In the genomic region with DNA sequence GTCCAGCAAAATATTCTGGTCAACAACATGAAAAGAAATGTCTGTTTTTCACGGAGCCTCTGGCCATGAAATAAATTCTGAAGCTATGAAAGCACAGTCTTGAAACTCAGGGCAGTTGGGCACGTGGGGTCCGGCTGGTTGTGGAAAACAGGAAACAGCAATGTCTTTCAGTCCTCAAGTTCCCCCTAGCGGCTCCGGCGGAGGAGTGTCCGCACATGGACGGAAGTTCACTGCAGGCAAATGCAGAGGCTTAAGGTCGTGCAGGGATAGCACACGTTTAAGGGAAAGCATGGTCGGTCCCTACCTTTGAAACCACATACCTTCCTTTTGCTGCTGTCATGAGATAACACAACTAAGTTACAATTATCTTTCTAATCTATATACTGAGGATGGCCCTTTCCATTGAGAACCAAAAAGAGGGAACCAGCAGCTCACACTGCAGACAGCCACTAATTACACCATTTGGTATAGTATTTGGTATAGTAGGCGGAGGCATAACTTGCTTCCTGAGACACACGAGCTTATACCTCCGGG, we compare ENCODE assay signal across 1 cellular context.
A peak's percentile ranks its signal among the peaks of the same experiment; 100 is the strongest.
TF ChIP-seq lines count a peak whose summit lies in the region.

No MANE protein-coding gene starts in this region.

TF ChIP-seq in HepG2, 621 proteins besides CTCF, POLR2A, EP300 and RAD21 (continued from another document and continues in another):
- TF ChIP-seq SSRP1 (CRISPR knock-in tag; IDR thresholded peaks at IDR 0.05) = peak; percentile 92; the same call in 1 of the 2 replicates
- TF ChIP-seq ZNF614 (CRISPR knock-in tag; IDR thresholded peaks at IDR 0.05; ENCODE audit: borderline replicate concordance) = peak; percentile 85; the same call in 1 of the 2 replicates
- TF ChIP-seq ZKSCAN8 (CRISPR knock-in tag; IDR thresholded peaks at IDR 0.05; ENCODE audit: borderline replicate concordance) = peak; percentile 79
- TF ChIP-seq, protein P1, sequence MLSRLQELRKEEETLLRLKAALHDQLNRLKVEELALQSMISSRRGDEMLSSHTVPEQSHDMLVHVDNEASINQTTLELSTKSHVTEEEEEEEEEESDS (CRISPR knock-in tag; IDR thresholded peaks at IDR 0.05; ENCODE audit: borderline replicate concordance) = no peak
- peak; percentile 70 for TF ChIP-seq FOSL2 (CRISPR knock-in tag; IDR thresholded peaks at IDR 0.05)
- TF ChIP-seq ZMYM3 (CRISPR knock-in tag; IDR thresholded peaks at IDR 0.05) = 0 out of 2 replicates have a peak, but pooled peaks have one; percentile 24
- TF ChIP-seq KMT2B (CRISPR knock-in tag; IDR thresholded peaks at IDR 0.05) = peak; percentile 37; the same call in 1 of the 2 replicates
- peak; percentile 70; the same call in 1 of the 2 replicates for TF ChIP-seq ZNF331 (CRISPR knock-in tag; IDR thresholded peaks at IDR 0.05)
- peak; percentile 50; the same call in 1 of the 2 replicates for TF ChIP-seq PHF21A (CRISPR knock-in tag; IDR thresholded peaks at IDR 0.05)
- no peak for TF ChIP-seq ZNF101 (CRISPR knock-in tag; IDR thresholded peaks at IDR 0.05; ENCODE audit: borderline replicate concordance, low read depth)
- TF ChIP-seq FOXK2 (IDR thresholded peaks at IDR 0.05) = 0 out of 2 replicates have a peak, but pooled peaks have one; percentile 20
- TF ChIP-seq LCORL (IDR thresholded peaks at IDR 0.05) = no peak
- TF ChIP-seq LCORL (CRISPR knock-in tag; IDR thresholded peaks at IDR 0.05) = peak; percentile 83
- 0 out of 2 replicates have a peak, but pooled peaks have one; percentile 40 for TF ChIP-seq ZNF616 (CRISPR knock-in tag; IDR thresholded peaks at IDR 0.05; ENCODE audit: low read depth)
- TF ChIP-seq, protein P2, sequence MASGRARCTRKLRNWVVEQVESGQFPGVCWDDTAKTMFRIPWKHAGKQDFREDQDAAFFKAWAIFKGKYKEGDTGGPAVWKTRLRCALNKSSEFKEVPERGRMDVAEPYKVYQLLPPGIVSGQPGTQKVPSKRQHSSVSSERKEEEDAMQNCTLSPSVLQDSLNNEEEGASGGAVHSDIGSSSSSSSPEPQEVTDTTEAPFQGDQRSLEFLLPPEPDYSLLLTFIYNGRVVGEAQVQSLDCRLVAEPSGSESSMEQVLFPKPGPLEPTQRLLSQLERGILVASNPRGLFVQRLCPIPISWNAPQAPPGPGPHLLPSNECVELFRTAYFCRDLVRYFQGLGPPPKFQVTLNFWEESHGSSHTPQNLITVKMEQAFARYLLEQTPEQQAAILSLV (CRISPR knock-in tag; IDR thresholded peaks at IDR 0.05; ENCODE audit: borderline replicate concordance) = peak; percentile 42; the same call in 1 of the 2 replicates
- TF ChIP-seq SIX4 (CRISPR knock-in tag; IDR thresholded peaks at IDR 0.05) = 0 out of 2 replicates have a peak, but pooled peaks have one; percentile 16
- TF ChIP-seq ELF4 (CRISPR knock-in tag; IDR thresholded peaks at IDR 0.05; ENCODE audit: borderline replicate concordance) = peak; percentile 73; the same call in 1 of the 2 replicates
- TF ChIP-seq FOXA3 (CRISPR knock-in tag; IDR thresholded peaks at IDR 0.05) = peak; percentile 61; the same call in 1 of the 2 replicates
- TF ChIP-seq SRF (IDR thresholded peaks at IDR 0.05; ENCODE audit: low read depth, low read length) = 0 out of 2 replicates have a peak, but pooled peaks have one; percentile 28
- TF ChIP-seq TBL1XR1 (IDR thresholded peaks at IDR 0.05; ENCODE audit: borderline replicate concordance, low read length, partially characterized antibody) = peak; percentile 26
- TF ChIP-seq, protein P3, sequence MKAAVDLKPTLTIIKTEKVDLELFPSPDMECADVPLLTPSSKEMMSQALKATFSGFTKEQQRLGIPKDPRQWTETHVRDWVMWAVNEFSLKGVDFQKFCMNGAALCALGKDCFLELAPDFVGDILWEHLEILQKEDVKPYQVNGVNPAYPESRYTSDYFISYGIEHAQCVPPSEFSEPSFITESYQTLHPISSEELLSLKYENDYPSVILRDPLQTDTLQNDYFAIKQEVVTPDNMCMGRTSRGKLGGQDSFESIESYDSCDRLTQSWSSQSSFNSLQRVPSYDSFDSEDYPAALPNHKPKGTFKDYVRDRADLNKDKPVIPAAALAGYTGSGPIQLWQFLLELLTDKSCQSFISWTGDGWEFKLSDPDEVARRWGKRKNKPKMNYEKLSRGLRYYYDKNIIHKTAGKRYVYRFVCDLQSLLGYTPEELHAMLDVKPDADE (CRISPR knock-in tag; IDR thresholded peaks at IDR 0.05) = no peak
- TF ChIP-seq NR2F6 (IDR thresholded peaks at IDR 0.05) = no peak
- peak; percentile 65; the same call in 1 of the 2 replicates for TF ChIP-seq NR2F6 (CRISPR knock-in tag; IDR thresholded peaks at IDR 0.05)
- TF ChIP-seq, protein P4, sequence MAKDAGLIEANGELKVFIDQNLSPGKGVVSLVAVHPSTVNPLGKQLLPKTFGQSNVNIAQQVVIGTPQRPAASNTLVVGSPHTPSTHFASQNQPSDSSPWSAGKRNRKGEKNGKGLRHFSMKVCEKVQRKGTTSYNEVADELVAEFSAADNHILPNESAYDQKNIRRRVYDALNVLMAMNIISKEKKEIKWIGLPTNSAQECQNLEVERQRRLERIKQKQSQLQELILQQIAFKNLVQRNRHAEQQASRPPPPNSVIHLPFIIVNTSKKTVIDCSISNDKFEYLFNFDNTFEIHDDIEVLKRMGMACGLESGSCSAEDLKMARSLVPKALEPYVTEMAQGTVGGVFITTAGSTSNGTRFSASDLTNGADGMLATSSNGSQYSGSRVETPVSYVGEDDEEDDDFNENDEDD (CRISPR knock-in tag; IDR thresholded peaks at IDR 0.05; ENCODE audit: borderline replicate concordance) = peak; percentile 82; the same call in 1 of the 2 replicates
- TF ChIP-seq, protein P5, sequence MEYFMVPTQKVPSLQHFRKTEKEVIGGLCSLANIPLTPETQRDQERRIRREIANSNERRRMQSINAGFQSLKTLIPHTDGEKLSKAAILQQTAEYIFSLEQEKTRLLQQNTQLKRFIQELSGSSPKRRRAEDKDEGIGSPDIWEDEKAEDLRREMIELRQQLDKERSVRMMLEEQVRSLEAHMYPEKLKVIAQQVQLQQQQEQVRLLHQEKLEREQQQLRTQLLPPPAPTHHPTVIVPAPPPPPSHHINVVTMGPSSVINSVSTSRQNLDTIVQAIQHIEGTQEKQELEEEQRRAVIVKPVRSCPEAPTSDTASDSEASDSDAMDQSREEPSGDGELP (IDR thresholded peaks at IDR 0.05; ENCODE audit: borderline replicate concordance, low read depth) = peak; percentile 78; the same call in 1 of the 2 replicates
- peak; percentile 53; the same call in 1 of the 2 replicates for TF ChIP-seq CEBPG (CRISPR knock-in tag; IDR thresholded peaks at IDR 0.05)
- TF ChIP-seq SIX1 (CRISPR knock-in tag; IDR thresholded peaks at IDR 0.05; ENCODE audit: borderline replicate concordance) = no peak
- TF ChIP-seq ZNF720 (CRISPR knock-in tag; IDR thresholded peaks at IDR 0.05) = no peak
- TF ChIP-seq GFI1 (CRISPR knock-in tag; IDR thresholded peaks at IDR 0.05; ENCODE audit: borderline replicate concordance) = 0 out of 2 replicates have a peak, but pooled peaks have one; percentile 11
- TF ChIP-seq FOSL1 (CRISPR knock-in tag; IDR thresholded peaks at IDR 0.05; ENCODE audit: borderline replicate concordance) = no peak
- TF ChIP-seq KLF9 (CRISPR knock-in tag; IDR thresholded peaks at IDR 0.05; ENCODE audit: low read depth) = no peak
- peak; percentile 67; the same call in 1 of the 2 replicates for TF ChIP-seq ZKSCAN1 (IDR thresholded peaks at IDR 0.05; ENCODE audit: low read length)
- peak; percentile 52; the same call in 1 of the 2 replicates for TF ChIP-seq ZSCAN21 (CRISPR knock-in tag; IDR thresholded peaks at IDR 0.05; ENCODE audit: borderline replicate concordance)
- no peak for TF ChIP-seq SOX6 (IDR thresholded peaks at IDR 0.05)
- peak; percentile 47 for TF ChIP-seq SOX6 (CRISPR knock-in tag; IDR thresholded peaks at IDR 0.05)
- TF ChIP-seq FOXP1 (IDR thresholded peaks at IDR 0.05) = no peak
- TF ChIP-seq FOXP1 (CRISPR knock-in tag; IDR thresholded peaks at IDR 0.05) = peak; percentile 41; the same call in 1 of the 2 replicates
- no peak for TF ChIP-seq HDAC6 (IDR thresholded peaks at IDR 0.05; ENCODE audit: low read depth, low read length)
- TF ChIP-seq ZSCAN30 (CRISPR knock-in tag; IDR thresholded peaks at IDR 0.05) = no peak; the same call in 1 of the 2 replicates
- TF ChIP-seq TCF7L2 (IDR thresholded peaks at IDR 0.05; ENCODE audit: low read depth, low read length) = no peak
- TF ChIP-seq, protein P6, sequence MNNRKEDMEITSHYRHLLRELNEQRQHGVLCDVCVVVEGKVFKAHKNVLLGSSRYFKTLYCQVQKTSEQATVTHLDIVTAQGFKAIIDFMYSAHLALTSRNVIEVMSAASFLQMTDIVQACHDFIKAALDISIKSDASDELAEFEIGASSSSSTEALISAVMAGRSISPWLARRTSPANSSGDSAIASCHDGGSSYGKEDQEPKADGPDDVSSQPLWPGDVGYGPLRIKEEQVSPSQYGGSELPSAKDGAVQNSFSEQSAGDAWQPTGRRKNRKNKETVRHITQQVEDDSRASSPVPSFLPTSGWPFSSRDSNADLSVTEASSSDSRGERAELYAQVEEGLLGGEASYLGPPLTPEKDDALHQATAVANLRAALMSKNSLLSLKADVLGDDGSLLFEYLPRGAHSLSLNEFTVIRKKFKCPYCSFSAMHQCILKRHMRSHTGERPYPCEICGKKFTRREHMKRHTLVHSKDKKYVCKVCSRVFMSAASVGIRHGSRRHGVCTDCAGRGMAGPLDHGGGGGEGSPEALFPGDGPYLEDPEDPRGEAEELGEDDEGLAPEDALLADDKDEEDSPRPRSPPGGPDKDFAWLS (CRISPR knock-in tag; IDR thresholded peaks at IDR 0.05; ENCODE audit: borderline replicate concordance) = no peak
- 0 out of 2 replicates have a peak, but pooled peaks have one; percentile 29 for TF ChIP-seq MEIS2 (CRISPR knock-in tag; IDR thresholded peaks at IDR 0.05)
- TF ChIP-seq FOXC1 (CRISPR knock-in tag; IDR thresholded peaks at IDR 0.05; ENCODE audit: borderline replicate concordance) = peak; percentile 81; the same call in 1 of the 2 replicates
- TF ChIP-seq MTA1 (CRISPR knock-in tag; IDR thresholded peaks at IDR 0.05; ENCODE audit: borderline replicate concordance) = no peak
- peak; percentile 86 for TF ChIP-seq ETV6 (CRISPR knock-in tag; conservative IDR thresholded peaks at IDR 0.05)
- TF ChIP-seq SOX13 (IDR thresholded peaks at IDR 0.05) = no peak
- 0 out of 4 replicates have a peak, but pooled peaks of 1 of the 2 experiments have one; percentile 40 for TF ChIP-seq SOX13 (CRISPR knock-in tag; conservative IDR thresholded peaks at IDR 0.05 in 1 of 2, IDR thresholded peaks at IDR 0.05 in 1 of 2)
- peak; percentile 57 for TF ChIP-seq BCL6 (CRISPR knock-in tag; IDR thresholded peaks at IDR 0.05)
- TF ChIP-seq ZNF124 (CRISPR knock-in tag; IDR thresholded peaks at IDR 0.05) = peak; percentile 72; the same call in 1 of the 2 replicates
- peak; percentile 42 for TF ChIP-seq NCOA2 (CRISPR knock-in tag; IDR thresholded peaks at IDR 0.05)
- TF ChIP-seq, protein P7, sequence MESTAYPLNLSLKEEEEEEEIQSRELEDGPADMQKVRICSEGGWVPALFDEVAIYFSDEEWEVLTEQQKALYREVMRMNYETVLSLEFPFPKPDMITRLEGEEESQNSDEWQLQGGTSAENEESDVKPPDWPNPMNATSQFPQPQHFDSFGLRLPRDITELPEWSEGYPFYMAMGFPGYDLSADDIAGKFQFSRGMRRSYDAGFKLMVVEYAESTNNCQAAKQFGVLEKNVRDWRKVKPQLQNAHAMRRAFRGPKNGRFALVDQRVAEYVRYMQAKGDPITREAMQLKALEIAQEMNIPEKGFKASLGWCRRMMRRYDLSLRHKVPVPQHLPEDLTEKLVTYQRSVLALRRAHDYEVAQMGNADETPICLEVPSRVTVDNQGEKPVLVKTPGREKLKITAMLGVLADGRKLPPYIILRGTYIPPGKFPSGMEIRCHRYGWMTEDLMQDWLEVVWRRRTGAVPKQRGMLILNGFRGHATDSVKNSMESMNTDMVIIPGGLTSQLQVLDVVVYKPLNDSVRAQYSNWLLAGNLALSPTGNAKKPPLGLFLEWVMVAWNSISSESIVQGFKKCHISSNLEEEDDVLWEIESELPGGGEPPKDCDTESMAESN (CRISPR knock-in tag; conservative IDR thresholded peaks at IDR 0.05) = peak; percentile 67
- 0 out of 2 replicates have a peak, but pooled peaks have one; percentile 38 for TF ChIP-seq ZNF263 (CRISPR knock-in tag; IDR thresholded peaks at IDR 0.05)
- no peak for TF ChIP-seq GTF3A (CRISPR knock-in tag; conservative IDR thresholded peaks at IDR 0.05)
- TF ChIP-seq, protein P8, sequence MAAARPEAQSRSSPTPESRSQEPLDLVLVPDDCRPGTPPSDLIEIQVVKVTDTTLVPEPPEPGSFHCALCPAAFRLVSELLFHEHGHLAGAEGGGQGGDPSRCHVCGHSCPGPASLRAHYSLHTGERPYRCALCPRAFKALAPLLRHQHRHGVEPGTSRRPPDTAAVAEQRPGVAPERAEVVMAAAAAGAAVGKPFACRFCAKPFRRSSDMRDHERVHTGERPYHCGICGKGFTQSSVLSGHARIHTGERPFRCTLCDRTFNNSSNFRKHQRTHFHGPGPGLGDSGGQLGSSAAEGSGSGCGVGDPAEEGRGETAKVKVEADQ (CRISPR knock-in tag; IDR thresholded peaks at IDR 0.05; ENCODE audit: borderline replicate concordance) = no peak
- no peak for TF ChIP-seq ZNF260 (CRISPR knock-in tag; IDR thresholded peaks at IDR 0.05; ENCODE audit: borderline replicate concordance, low read depth)
- peak; percentile 97 for TF ChIP-seq XRCC5 (optimal IDR thresholded peaks at IDR 0.05; ENCODE audit: low read length)
- 0 out of 2 replicates have a peak, but pooled peaks have one; percentile 26 for TF ChIP-seq POGZ (CRISPR knock-in tag; IDR thresholded peaks at IDR 0.05)
- peak; percentile 24; the same call in 1 of the 2 replicates for TF ChIP-seq PHF20 (CRISPR knock-in tag; IDR thresholded peaks at IDR 0.05)
- no peak for TF ChIP-seq CBX2 (IDR thresholded peaks at IDR 0.05; ENCODE audit: low read depth, low read length)
- TF ChIP-seq CBX2 (CRISPR knock-in tag; IDR thresholded peaks at IDR 0.05; ENCODE audit: low read depth) = no peak; the same call in 1 of the 2 replicates
- TF ChIP-seq, protein P9, sequence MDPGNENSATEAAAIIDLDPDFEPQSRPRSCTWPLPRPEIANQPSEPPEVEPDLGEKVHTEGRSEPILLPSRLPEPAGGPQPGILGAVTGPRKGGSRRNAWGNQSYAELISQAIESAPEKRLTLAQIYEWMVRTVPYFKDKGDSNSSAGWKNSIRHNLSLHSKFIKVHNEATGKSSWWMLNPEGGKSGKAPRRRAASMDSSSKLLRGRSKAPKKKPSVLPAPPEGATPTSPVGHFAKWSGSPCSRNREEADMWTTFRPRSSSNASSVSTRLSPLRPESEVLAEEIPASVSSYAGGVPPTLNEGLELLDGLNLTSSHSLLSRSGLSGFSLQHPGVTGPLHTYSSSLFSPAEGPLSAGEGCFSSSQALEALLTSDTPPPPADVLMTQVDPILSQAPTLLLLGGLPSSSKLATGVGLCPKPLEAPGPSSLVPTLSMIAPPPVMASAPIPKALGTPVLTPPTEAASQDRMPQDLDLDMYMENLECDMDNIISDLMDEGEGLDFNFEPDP (CRISPR knock-in tag; conservative IDR thresholded peaks at IDR 0.05) = no peak
- 0 out of 2 replicates have a peak, but pooled peaks have one; percentile 68 for TF ChIP-seq DNMT3B (CRISPR knock-in tag; conservative IDR thresholded peaks at IDR 0.05)
- peak; percentile 85 for TF ChIP-seq ZSCAN9 (CRISPR knock-in tag; IDR thresholded peaks at IDR 0.05; ENCODE audit: borderline replicate concordance)
- TF ChIP-seq, protein P10, sequence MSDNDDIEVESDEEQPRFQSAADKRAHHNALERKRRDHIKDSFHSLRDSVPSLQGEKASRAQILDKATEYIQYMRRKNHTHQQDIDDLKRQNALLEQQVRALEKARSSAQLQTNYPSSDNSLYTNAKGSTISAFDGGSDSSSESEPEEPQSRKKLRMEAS (IDR thresholded peaks at IDR 0.05) = peak; percentile 94
- no peak for TF ChIP-seq ONECUT2 (CRISPR knock-in tag; IDR thresholded peaks at IDR 0.05)
- peak; percentile 39; the same call in 1 of the 2 replicates for TF ChIP-seq SOX5 (CRISPR knock-in tag; IDR thresholded peaks at IDR 0.05; ENCODE audit: borderline replicate concordance)
